Comparison of ENCODE assay signal across 8 cellular contexts in the genomic region with DNA sequence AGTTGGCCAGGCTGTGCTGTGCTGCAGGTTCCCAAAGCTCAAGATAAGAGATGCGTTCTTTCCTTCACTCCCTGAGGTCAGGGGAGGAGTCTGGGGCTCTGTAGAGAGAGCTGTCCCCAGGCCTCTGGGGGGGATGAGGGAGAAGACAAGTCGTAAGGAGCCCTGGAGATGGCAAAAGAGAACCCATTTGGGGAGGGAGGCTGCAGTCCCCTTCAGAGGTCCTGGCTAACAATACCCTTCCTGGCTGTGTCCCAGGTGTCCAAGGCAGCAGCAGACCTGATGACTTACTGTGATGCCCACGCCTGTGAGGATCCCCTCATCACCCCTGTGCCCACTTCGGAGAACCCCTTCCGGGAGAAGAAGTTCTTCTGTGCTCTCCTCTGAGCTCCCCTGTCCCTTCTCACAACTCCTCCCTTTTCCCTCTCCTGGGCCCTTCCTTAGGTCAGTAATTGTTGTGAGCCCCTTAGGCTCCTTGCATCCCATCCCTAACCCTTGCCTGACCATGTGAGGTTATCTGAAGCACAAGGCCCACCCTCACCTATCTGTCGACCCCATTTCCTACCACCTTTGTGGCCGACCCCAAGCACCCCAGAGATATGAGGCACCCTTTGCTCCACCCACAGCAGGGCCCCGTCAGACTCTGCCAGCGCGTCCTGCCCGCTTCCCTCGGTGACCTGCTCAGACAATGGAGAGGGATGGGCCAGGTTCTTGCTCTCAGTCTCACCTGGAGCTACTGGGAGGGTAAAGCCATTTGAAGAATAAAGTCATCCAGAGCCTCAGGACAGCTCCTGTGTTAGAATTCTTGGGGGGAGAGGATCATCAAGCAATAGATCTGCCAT. TPM values are rescaled to one million over a fixed set of nuclear protein-coding genes. Genes with fewer than 3 reads are reported as not detected.
DNase-seq lines count a peak whose midpoint lies in the region; ATAC-seq, FAIRE-seq and TF ChIP-seq lines count a peak whose summit lies in the region.

No MANE protein-coding gene starts in this region.

- BruUV-seq in HepG2 (replicated peaks; lab: Mats Ljungman, UMichigan), result no TSS peak

- H3K27ac Mint-ChIP-seq in stimulated activated effector memory CD8-positive, alpha-beta T cell treated with anti-CD3 and anti-CD28 coated beads, Interleukin-12 subunit alpha, Interleukin-12 subunit beta, amount 100 ng/mL, for 72 hours, result peak overlapping the region; percentile 97

- H3K4me1 Mint-ChIP-seq in stimulated activated effector memory CD8-positive, alpha-beta T cell treated with anti-CD3 and anti-CD28 coated beads, Interleukin-12 subunit alpha, Interleukin-12 subunit beta, amount 100 ng/mL, for 72 hours, result peaks cover 66% of the 10 kb centered on the region

- intact Hi-C loops in HepG2 (cut with micrococcal nuclease; ENCODE audit: unreplicated experiment), result no loop called here

- ATAC-seq in HepG2 (no peak), GM21786 (IDR thresholded peaks at IDR 0.05; ENCODE audit: unreplicated experiment) (no peak), GM18867 (IDR thresholded peaks at IDR 0.05; ENCODE audit: unreplicated experiment) (no peak), GM21717 (IDR thresholded peaks at IDR 0.05; ENCODE audit: unreplicated experiment) (no peak)
- peak; percentile 48 for ATAC-seq in stimulated activated effector memory CD8-positive, alpha-beta T cell treated with anti-CD3 and anti-CD28 coated beads, Interleukin-12 subunit alpha, Interleukin-12 subunit beta, amount 100 ng/mL, for 72 hours

- peaks cover 38% of the 10 kb centered on the region for H3K36me3 ChIP-seq in SJCRH30
- H3K36me3 ChIP-seq in HepG2 (replicated peaks in 1 of 2; ENCODE audit: control insufficient read depth in 1 of 2, insufficient read depth in 2 of 2, low read length in 2 of 2), result peaks cover 7 to 47% of the 10 kb centered on the region in 2 experiments

- H3K4me3 ChIP-seq in GM12865 (ENCODE audit: low read depth, low read length) (peak overlapping the region; percentile 69), SJCRH30 (peak overlapping the region; percentile 55), astrocyte of the spinal cord (ENCODE audit: low read depth, low read length) (peak overlapping the region; percentile 54), HepG2 (replicated peaks in 1 of 3; ENCODE audit: insufficient read depth in 1 of 3, low read depth in 2 of 3, low read length in 3 of 3) (no peak overlapping the region)

- H3K79me2 ChIP-seq in HepG2 (ENCODE audit: insufficient read depth, low read length), result no peaks in the 10 kb centered on the region

- peaks cover 11% of the 10 kb centered on the region for H3K4me1 ChIP-seq in SJCRH30
- H3K4me1 ChIP-seq in HepG2 (ENCODE audit: insufficient read depth, low read length), result peaks cover 18% of the 10 kb centered on the region

- TF ChIP-seq POLR2A in HepG2 (IDR thresholded peaks at IDR 0.05; ENCODE audit: insufficient read depth in 1 of 2, low read depth in 2 of 2, low read length in 2 of 2), result no peak

- no peak overlapping the region for H2AFZ ChIP-seq in HepG2 (ENCODE audit: low read length)

- H3K9me3 ChIP-seq in SJCRH30 (replicated peaks) (no peaks in the 10 kb centered on the region), HepG2 (ENCODE audit: low read length) (no peaks in the 10 kb centered on the region)

- H3K4me2 ChIP-seq in HepG2 (ENCODE audit: low read depth, low read length), result no peak overlapping the region

- TF ChIP-seq CTCF in GM12865 (IDR thresholded peaks at IDR 0.05; ENCODE audit: insufficient read depth, low read depth, low read length, missing control alignments), result no peak
- TF ChIP-seq CTCF in astrocyte of the spinal cord (IDR thresholded peaks at IDR 0.05; ENCODE audit: low read depth, low read length), result no peak
- no peak for TF ChIP-seq CTCF in HepG2 (CRISPR knock-in tag; IDR thresholded peaks at IDR 0.05)

- H3K9ac ChIP-seq in HepG2 (ENCODE audit: insufficient read depth, low read depth, low read length), result no peak overlapping the region

- H3K9me3 Mint-ChIP-seq in stimulated activated effector memory CD8-positive, alpha-beta T cell treated with anti-CD3 and anti-CD28 coated beads, Interleukin-12 subunit alpha, Interleukin-12 subunit beta, amount 100 ng/mL, for 72 hours, result no peaks in the 10 kb centered on the region

- CTCF ChIA-PET in HepG2 (lab: Yijun Ruan, JAX; ENCODE audit: low intra/inter-chr PET ratio, low total read pairs), result no interaction called here

- H3K27me3 ChIP-seq in SJCRH30 (no peaks in the 10 kb centered on the region), HepG2 (ENCODE audit: control insufficient read depth in 1 of 2, insufficient read depth in 2 of 2, low read length in 2 of 2) (no peaks in the 10 kb centered on the region)

- no peak for TF ChIP-seq RAD21 in HepG2 (CRISPR knock-in tag; IDR thresholded peaks at IDR 0.05)

- peaks cover 78% of the 10 kb centered on the region for H3K36me3 Mint-ChIP-seq in stimulated activated effector memory CD8-positive, alpha-beta T cell treated with anti-CD3 and anti-CD28 coated beads, Interleukin-12 subunit alpha, Interleukin-12 subunit beta, amount 100 ng/mL, for 72 hours

- peak overlapping the region; percentile 88 for H3K4me3 Mint-ChIP-seq in stimulated activated effector memory CD8-positive, alpha-beta T cell treated with anti-CD3 and anti-CD28 coated beads, Interleukin-12 subunit alpha, Interleukin-12 subunit beta, amount 100 ng/mL, for 72 hours

- POLR2A ChIA-PET in HepG2 (lab: Yijun Ruan, JAX), result interaction anchor here (1.4 to 4.3 kb wide), 3 partner anchors 18 to 123 kb away, joined by 4 to 27 read pairs (median 4); a partner anchor contains a TSS

- FAIRE-seq in HepG2 (lab: Jason Lieb, UNC), result no peak

- in situ Hi-C loops in astrocyte of the spinal cord (cut with HindIII; ENCODE audit: low sequenced_read_pairs), result no loop called here
- in situ Hi-C loops in HepG2 (cut with HindIII; ENCODE audit: extremely low pct_ligation_motif_present, low pct_unique_long_range_greater_than_20kb), result loop anchor here (10.0 kb wide), 1 partner anchor 314 kb away; no protein-coding TSS in a partner anchor

- H3K27ac ChIP-seq in SJCRH30, result peak overlapping the region; percentile 79
- no peak overlapping the region for H3K27ac ChIP-seq in HepG2 (ENCODE audit: extremely low read length, insufficient read depth, low read length)

- 94% methylated on average over 12 of the region's 12 CpGs for WGBS in HepG2 (ENCODE audit: low lambda C conversion rate)

- TF ChIP-seq EP300 in HepG2 (IDR thresholded peaks at IDR 0.05; ENCODE audit: low read depth in 2 of 2, low read length in 2 of 2) (no peak), HepG2 (CRISPR knock-in tag; IDR thresholded peaks at IDR 0.05; ENCODE audit: borderline replicate concordance) (no peak)

- no peak for DNase-seq in GM12865 (ENCODE audit: low read depth)
- no peak for DNase-seq in SJCRH30
- no peak for DNase-seq in astrocyte of the spinal cord (ENCODE audit: low read depth, low spot score)
- DNase-seq in HepG2 (ENCODE audit: low spot score), result no peak
- DNase-seq in stimulated activated effector memory CD8-positive, alpha-beta T cell treated with anti-CD3 and anti-CD28 coated beads, Interleukin-12 subunit alpha, Interleukin-12 subunit beta, amount 100 ng/mL, for 72 hours (ENCODE audit: low spot score in 2 of 2), result peak in 1 of 2 donors; percentile 30

- H4K20me1 ChIP-seq in HepG2 (ENCODE audit: insufficient read depth, low read length), result peaks cover 6% of the 10 kb centered on the region; the same call in 1 of the 2 replicates

RNA-seq across cellular contexts. Expression of a gene that starts 1.2 kb away (rescaled TPM):
- not detected in 2 replicates for total RNA-seq in SJCRH30 (2014; rRNA removed; shearing (Covaris generic))
- not detected in 2 replicates for total RNA-seq in HepG2 (2016; rRNA removed; fragmentation: Illumina TruSeq; extraction: Trizol)
- not detected in 2 replicates for total RNA-seq in HepG2 (2016; cell fraction: cytosol; rRNA removed; fragmentation: Illumina TruSeq; extraction: Trizol; ENCODE audit: low read depth)
- total RNA-seq in HepG2 (2016; cell fraction: insoluble cytoplasmic fraction; rRNA removed; fragmentation: Illumina TruSeq; extraction: Trizol), result not detected in 2 replicates
- not detected in 2 replicates for total RNA-seq in HepG2 (2016; cell fraction: membrane; rRNA removed; fragmentation: Illumina TruSeq; extraction: Trizol)
- total RNA-seq in HepG2 (2016; cell fraction: nucleus; rRNA removed; fragmentation: Illumina TruSeq; extraction: Trizol), result not detected in 2 replicates
- not detected in 2 replicates for polyA plus RNA-seq in HepG2 (2011; rRNA removed)
- not detected in 2 replicates for polyA plus RNA-seq in HepG2 (2011; cell fraction: cytosol; rRNA removed)
- not detected in 2 replicates for polyA plus RNA-seq in HepG2 (2011; cell fraction: nucleus; rRNA removed)
- 1.0 and 1.8 TPM in 2 replicates for polyA plus RNA-seq in HepG2 (2012)
- polyA plus RNA-seq in HepG2 (2016; cell fraction: cytosol; fragmentation: Illumina TruSeq; extraction: Trizol; ENCODE audit: low read depth), result not detected in 2 replicates
- not detected in 2 replicates for polyA plus RNA-seq in HepG2 (2016; cell fraction: insoluble cytoplasmic fraction; fragmentation: Illumina TruSeq; extraction: Trizol; ENCODE audit: low read depth)
- polyA plus RNA-seq in HepG2 (2016; cell fraction: membrane; fragmentation: Illumina TruSeq; extraction: Trizol; ENCODE audit: low read depth), result not detected in 2 replicates
- polyA plus RNA-seq in HepG2 (2016; cell fraction: nucleus; fragmentation: Illumina TruSeq; extraction: Trizol; ENCODE audit: insufficient read depth, low read depth), result not detected in 2 replicates
- 0.23 TPM in 1 of 2 replicates, not detected in the other for polyA minus RNA-seq in HepG2 (2011; rRNA and poly(A)+ RNA removed; ENCODE audit: low replicate concordance)
- not detected in 2 replicates for polyA minus RNA-seq in HepG2 (2011; cell fraction: cytosol; rRNA and poly(A)+ RNA removed)
- polyA minus RNA-seq in HepG2 (2011; cell fraction: nucleus; rRNA and poly(A)+ RNA removed), result not detected in 2 replicates

RNA-seq across cellular contexts. Expression of a gene that starts 1.4 kb away (rescaled TPM):
- 24.3 and 26.1 TPM in 2 replicates for total RNA-seq in SJCRH30 (2014; rRNA removed; shearing (Covaris generic))
- 10.2 and 21.1 TPM in 2 replicates for total RNA-seq in HepG2 (2016; rRNA removed; fragmentation: Illumina TruSeq; extraction: Trizol)
- 22.3 and 24.6 TPM in 2 replicates for total RNA-seq in HepG2 (2016; cell fraction: cytosol; rRNA removed; fragmentation: Illumina TruSeq; extraction: Trizol; ENCODE audit: low read depth)
- total RNA-seq in HepG2 (2016; cell fraction: insoluble cytoplasmic fraction; rRNA removed; fragmentation: Illumina TruSeq; extraction: Trizol), result 11.3 and 25.7 TPM in 2 replicates
- 23.1 and 36.2 TPM in 2 replicates for total RNA-seq in HepG2 (2016; cell fraction: membrane; rRNA removed; fragmentation: Illumina TruSeq; extraction: Trizol)
- total RNA-seq in HepG2 (2016; cell fraction: nucleus; rRNA removed; fragmentation: Illumina TruSeq; extraction: Trizol), result 24.8 and 30.8 TPM in 2 replicates
- 19.5 and 22.6 TPM in 2 replicates for polyA plus RNA-seq in HepG2 (2011; rRNA removed)
- 6.9 and 14.1 TPM in 2 replicates for polyA plus RNA-seq in HepG2 (2011; cell fraction: cytosol; rRNA removed)
- polyA plus RNA-seq in HepG2 (2011; cell fraction: nucleus; rRNA removed), result 100 and 124 TPM in 2 replicates
- 6.1 and 12.6 TPM in 2 replicates for polyA plus RNA-seq in HepG2 (2012)
- 18.4 and 24.3 TPM in 2 replicates for polyA plus RNA-seq in HepG2 (2016; cell fraction: cytosol; fragmentation: Illumina TruSeq; extraction: Trizol; ENCODE audit: low read depth)
- 6.2 and 10.5 TPM in 2 replicates for polyA plus RNA-seq in HepG2 (2016; cell fraction: insoluble cytoplasmic fraction; fragmentation: Illumina TruSeq; extraction: Trizol; ENCODE audit: low read depth)
- 18.9 and 31.1 TPM in 2 replicates for polyA plus RNA-seq in HepG2 (2016; cell fraction: membrane; fragmentation: Illumina TruSeq; extraction: Trizol; ENCODE audit: low read depth)
- polyA plus RNA-seq in HepG2 (2016; cell fraction: nucleus; fragmentation: Illumina TruSeq; extraction: Trizol; ENCODE audit: insufficient read depth, low read depth), result 52.6 and 66.2 TPM in 2 replicates
- 26.7 and 143 TPM in 2 replicates for polyA minus RNA-seq in HepG2 (2011; rRNA and poly(A)+ RNA removed; ENCODE audit: low replicate concordance)
- polyA minus RNA-seq in HepG2 (2011; cell fraction: cytosol; rRNA and poly(A)+ RNA removed), result 4.2 and 4.5 TPM in 2 replicates
- 29.2 and 31.8 TPM in 2 replicates for polyA minus RNA-seq in HepG2 (2011; cell fraction: nucleus; rRNA and poly(A)+ RNA removed)

RNA-seq across cellular contexts. Expression of a gene that starts 18.6 kb away (rescaled TPM):
- 16.7 and 21.2 TPM in 2 replicates for total RNA-seq in SJCRH30 (2014; rRNA removed; shearing (Covaris generic))
- total RNA-seq in HepG2 (2016; rRNA removed; fragmentation: Illumina TruSeq; extraction: Trizol), result 8.4 and 9.6 TPM in 2 replicates
- total RNA-seq in HepG2 (2016; cell fraction: cytosol; rRNA removed; fragmentation: Illumina TruSeq; extraction: Trizol; ENCODE audit: low read depth), result 1.1 and 1.6 TPM in 2 replicates
- 7.9 and 8.9 TPM in 2 replicates for total RNA-seq in HepG2 (2016; cell fraction: insoluble cytoplasmic fraction; rRNA removed; fragmentation: Illumina TruSeq; extraction: Trizol)
- 3.2 and 4.1 TPM in 2 replicates for total RNA-seq in HepG2 (2016; cell fraction: membrane; rRNA removed; fragmentation: Illumina TruSeq; extraction: Trizol)
- total RNA-seq in HepG2 (2016; cell fraction: nucleus; rRNA removed; fragmentation: Illumina TruSeq; extraction: Trizol), result 13.5 and 13.7 TPM in 2 replicates
- polyA plus RNA-seq in HepG2 (2011; rRNA removed), result 9.6 TPM in 2 replicates
- 4.2 and 5.2 TPM in 2 replicates for polyA plus RNA-seq in HepG2 (2011; cell fraction: cytosol; rRNA removed)
- 16.3 and 19.6 TPM in 2 replicates for polyA plus RNA-seq in HepG2 (2011; cell fraction: nucleus; rRNA removed)
- polyA plus RNA-seq in HepG2 (2012), result 18.1 and 29.9 TPM in 2 replicates
- 1.7 and 2.2 TPM in 2 replicates for polyA plus RNA-seq in HepG2 (2016; cell fraction: cytosol; fragmentation: Illumina TruSeq; extraction: Trizol; ENCODE audit: low read depth)
- polyA plus RNA-seq in HepG2 (2016; cell fraction: insoluble cytoplasmic fraction; fragmentation: Illumina TruSeq; extraction: Trizol; ENCODE audit: low read depth), result 32.0 and 38.8 TPM in 2 replicates
- polyA plus RNA-seq in HepG2 (2016; cell fraction: membrane; fragmentation: Illumina TruSeq; extraction: Trizol; ENCODE audit: low read depth), result 5.2 and 6.2 TPM in 2 replicates
- 36.3 and 36.5 TPM in 2 replicates for polyA plus RNA-seq in HepG2 (2016; cell fraction: nucleus; fragmentation: Illumina TruSeq; extraction: Trizol; ENCODE audit: insufficient read depth, low read depth)
- 7.7 and 18.1 TPM in 2 replicates for polyA minus RNA-seq in HepG2 (2011; rRNA and poly(A)+ RNA removed; ENCODE audit: low replicate concordance)
- 6.1 and 6.7 TPM in 2 replicates for polyA minus RNA-seq in HepG2 (2011; cell fraction: cytosol; rRNA and poly(A)+ RNA removed)
- polyA minus RNA-seq in HepG2 (2011; cell fraction: nucleus; rRNA and poly(A)+ RNA removed), result 24.2 and 25.9 TPM in 2 replicates

RNA-seq across cellular contexts. Expression of a gene that starts 19.3 kb away (rescaled TPM):
- 0.55 and 0.73 TPM in 2 replicates for total RNA-seq in SJCRH30 (2014; rRNA removed; shearing (Covaris generic))
- total RNA-seq in HepG2 (2016; rRNA removed; fragmentation: Illumina TruSeq; extraction: Trizol), result 0.11 TPM in 1 of 2 replicates, not detected in the other
- total RNA-seq in HepG2 (2016; cell fraction: cytosol; rRNA removed; fragmentation: Illumina TruSeq; extraction: Trizol; ENCODE audit: low read depth), result not detected in 2 replicates
- 0.13 TPM in 1 of 2 replicates, not detected in the other for total RNA-seq in HepG2 (2016; cell fraction: insoluble cytoplasmic fraction; rRNA removed; fragmentation: Illumina TruSeq; extraction: Trizol)
- 0.09 TPM in 1 of 2 replicates, not detected in the other for total RNA-seq in HepG2 (2016; cell fraction: membrane; rRNA removed; fragmentation: Illumina TruSeq; extraction: Trizol)
- 0.25 and 0.28 TPM in 2 replicates for total RNA-seq in HepG2 (2016; cell fraction: nucleus; rRNA removed; fragmentation: Illumina TruSeq; extraction: Trizol)
- polyA plus RNA-seq in HepG2 (2011; rRNA removed), result 0.04 TPM in 1 of 2 replicates, not detected in the other
- polyA plus RNA-seq in HepG2 (2011; cell fraction: cytosol; rRNA removed), result not detected in 2 replicates
- polyA plus RNA-seq in HepG2 (2011; cell fraction: nucleus; rRNA removed), result 0.17 and 0.45 TPM in 2 replicates
- not detected in 2 replicates for polyA plus RNA-seq in HepG2 (2012)
- not detected in 2 replicates for polyA plus RNA-seq in HepG2 (2016; cell fraction: cytosol; fragmentation: Illumina TruSeq; extraction: Trizol; ENCODE audit: low read depth)
- not detected in 2 replicates for polyA plus RNA-seq in HepG2 (2016; cell fraction: insoluble cytoplasmic fraction; fragmentation: Illumina TruSeq; extraction: Trizol; ENCODE audit: low read depth)
- not detected in 2 replicates for polyA plus RNA-seq in HepG2 (2016; cell fraction: membrane; fragmentation: Illumina TruSeq; extraction: Trizol; ENCODE audit: low read depth)
- 0.18 TPM in 1 of 2 replicates, not detected in the other for polyA plus RNA-seq in HepG2 (2016; cell fraction: nucleus; fragmentation: Illumina TruSeq; extraction: Trizol; ENCODE audit: insufficient read depth, low read depth)
- 0.28 and 0.70 TPM in 2 replicates for polyA minus RNA-seq in HepG2 (2011; rRNA and poly(A)+ RNA removed; ENCODE audit: low replicate concordance)
- polyA minus RNA-seq in HepG2 (2011; cell fraction: cytosol; rRNA and poly(A)+ RNA removed), result not detected in 2 replicates
- 0.87 and 1.5 TPM in 2 replicates for polyA minus RNA-seq in HepG2 (2011; cell fraction: nucleus; rRNA and poly(A)+ RNA removed)

RNA-seq across cellular contexts. Expression of a gene that starts 19.6 kb away (rescaled TPM):
- 46.2 and 47.0 TPM in 2 replicates for total RNA-seq in SJCRH30 (2014; rRNA removed; shearing (Covaris generic))
- total RNA-seq in HepG2 (2016; rRNA removed; fragmentation: Illumina TruSeq; extraction: Trizol), result 36.4 and 42.5 TPM in 2 replicates
- total RNA-seq in HepG2 (2016; cell fraction: cytosol; rRNA removed; fragmentation: Illumina TruSeq; extraction: Trizol; ENCODE audit: low read depth), result 24.6 and 27.3 TPM in 2 replicates
- 34.2 and 43.0 TPM in 2 replicates for total RNA-seq in HepG2 (2016; cell fraction: insoluble cytoplasmic fraction; rRNA removed; fragmentation: Illumina TruSeq; extraction: Trizol)
- 29.0 and 29.6 TPM in 2 replicates for total RNA-seq in HepG2 (2016; cell fraction: membrane; rRNA removed; fragmentation: Illumina TruSeq; extraction: Trizol)
- total RNA-seq in HepG2 (2016; cell fraction: nucleus; rRNA removed; fragmentation: Illumina TruSeq; extraction: Trizol), result 18.6 and 23.5 TPM in 2 replicates
- 28.0 and 29.1 TPM in 2 replicates for polyA plus RNA-seq in HepG2 (2011; rRNA removed)
- polyA plus RNA-seq in HepG2 (2011; cell fraction: cytosol; rRNA removed), result 22.8 and 26.1 TPM in 2 replicates
- 14.1 and 20.3 TPM in 2 replicates for polyA plus RNA-seq in HepG2 (2011; cell fraction: nucleus; rRNA removed)
- polyA plus RNA-seq in HepG2 (2012), result 23.9 and 33.1 TPM in 2 replicates
- polyA plus RNA-seq in HepG2 (2016; cell fraction: cytosol; fragmentation: Illumina TruSeq; extraction: Trizol; ENCODE audit: low read depth), result 13.1 and 13.2 TPM in 2 replicates
- 48.5 and 50.3 TPM in 2 replicates for polyA plus RNA-seq in HepG2 (2016; cell fraction: insoluble cytoplasmic fraction; fragmentation: Illumina TruSeq; extraction: Trizol; ENCODE audit: low read depth)
- 18.0 and 18.5 TPM in 2 replicates for polyA plus RNA-seq in HepG2 (2016; cell fraction: membrane; fragmentation: Illumina TruSeq; extraction: Trizol; ENCODE audit: low read depth)
- 41.9 and 45.0 TPM in 2 replicates for polyA plus RNA-seq in HepG2 (2016; cell fraction: nucleus; fragmentation: Illumina TruSeq; extraction: Trizol; ENCODE audit: insufficient read depth, low read depth)
- polyA minus RNA-seq in HepG2 (2011; rRNA and poly(A)+ RNA removed; ENCODE audit: low replicate concordance), result 17.4 and 47.6 TPM in 2 replicates
- polyA minus RNA-seq in HepG2 (2011; cell fraction: cytosol; rRNA and poly(A)+ RNA removed), result 13.7 and 15.7 TPM in 2 replicates
- 12.1 and 14.8 TPM in 2 replicates for polyA minus RNA-seq in HepG2 (2011; cell fraction: nucleus; rRNA and poly(A)+ RNA removed)

Comparison
In these comparisons a context has a peak if more than half of its experiments do, and no peak if none do; other contexts are left out.
1. H3K4me3 ChIP-seq: peak in GM12865 (single experiment), SJCRH30 (single experiment) and astrocyte of the spinal cord (single experiment); none in HepG2 (0 of 3).